Comparison of ENCODE assay signal across 22 cellular contexts in the genomic region with DNA sequence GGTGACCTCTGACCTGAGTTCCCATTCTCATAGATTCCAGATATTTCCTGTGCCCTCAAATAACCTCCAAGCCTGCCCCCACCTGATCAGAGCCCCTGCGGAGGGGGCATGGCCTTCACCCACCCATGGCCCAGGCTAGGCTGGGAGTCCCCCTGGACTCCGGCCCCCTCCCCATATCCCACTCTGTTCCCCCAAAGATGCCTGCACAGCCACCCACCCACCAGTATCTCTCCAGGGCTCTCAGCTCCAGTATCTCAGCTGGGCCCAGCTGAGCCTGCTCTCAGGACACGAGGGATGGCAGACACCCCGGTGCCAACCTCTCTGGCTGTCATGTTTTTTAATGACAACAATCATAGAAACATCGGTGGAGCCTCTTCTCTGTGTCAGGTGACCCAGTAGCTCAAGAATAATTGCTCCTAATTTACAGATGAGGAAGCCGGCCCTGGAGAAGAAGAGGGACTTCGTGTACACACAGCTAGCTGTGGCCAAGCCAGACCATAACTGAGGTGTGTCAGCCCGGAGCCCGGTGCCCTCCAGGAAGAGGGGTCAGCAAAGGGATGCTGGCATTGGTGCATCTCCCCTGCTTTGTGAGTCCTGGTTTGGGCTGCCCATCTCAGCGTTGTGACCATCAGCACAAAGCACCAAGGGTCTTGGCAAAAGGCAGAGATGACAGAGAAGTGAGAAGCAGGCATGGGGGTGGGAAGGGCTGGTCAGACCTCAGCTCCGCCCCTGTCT.
DNase-seq lines count a peak whose midpoint lies in the region; ATAC-seq, FAIRE-seq and TF ChIP-seq lines count a peak whose summit lies in the region.
"Had no signal": no experiment of that assay in that cellular context is flagged by ENCODE, and none has a peak within 500 bp of the region (broad histone marks: within the 10 kb centered on the region; RNA-seq: fewer than 3 reads in every experiment).

No MANE protein-coding gene starts in this region.

- no peaks in the 10 kb centered on the region for H3K23me2 ChIP-seq in H9 (ENCODE audit: insufficient read length, low read depth, low read length, poor library complexity, severe bottlenecking)

- H3K23ac ChIP-seq in IMR-90 (ENCODE audit: low read depth, low read length) (no peak overlapping the region), H9 (ENCODE audit: insufficient read length, low read depth, low read length) (no peak overlapping the region)

- peak overlapping the region; percentile 90 for H2AK5ac ChIP-seq in IMR-90 (ENCODE audit: low read depth, low read length)
- H2AK5ac ChIP-seq in H9 (ENCODE audit: insufficient read length, low read length) = no peak overlapping the region

- H4K8ac ChIP-seq in IMR-90 (ENCODE audit: low read depth in 2 of 2, low read length in 2 of 2) = peak overlapping the region; percentile 5 to 70; a peak in 2 of 4 replicates
- H4K8ac ChIP-seq in H9 (replicated peaks; ENCODE audit: insufficient read length, low read depth, low read length) = no peak overlapping the region

- no peak overlapping the region for H2BK12ac ChIP-seq in H9 (ENCODE audit: insufficient read length, low read depth, low read length)

- H3K79me2 ChIP-seq in astrocyte (ENCODE audit: insufficient read depth, low read length) (no peaks in the 10 kb centered on the region), H9 (ENCODE audit: insufficient read depth, low read length) (no peaks in the 10 kb centered on the region)
- H3K79me2 ChIP-seq: hepatocyte had no signal

- H3K14ac ChIP-seq in IMR-90 (replicated peaks; ENCODE audit: low read depth, low read length) (peak overlapping the region; percentile 10), H9 (ENCODE audit: insufficient read depth, low read length) (no peak overlapping the region)

- H2AFZ ChIP-seq in IMR-90 (replicated peaks; ENCODE audit: low read length, poor library complexity) (peak overlapping the region; percentile 88), astrocyte (ENCODE audit: low read depth, low read length) (peak overlapping the region; percentile 49), H9 (ENCODE audit: low read length) (no peak overlapping the region)
- H2AFZ ChIP-seq: hepatocyte had no signal

- TF ChIP-seq CTCF in IMR-90 (conservative IDR thresholded peaks at IDR 0.05; ENCODE audit: low read depth, low read length) = no peak
- no peak for TF ChIP-seq CTCF in astrocyte (IDR thresholded peaks at IDR 0.05; ENCODE audit: insufficient read depth, low read depth, low read length)
- TF ChIP-seq CTCF in liver (IDR thresholded peaks at IDR 0.05; ENCODE audit: low read depth, low read length, missing input control) = no peak
- no peak for TF ChIP-seq CTCF in suprapubic skin (IDR thresholded peaks at IDR 0.05)
- no peak for TF ChIP-seq CTCF in H9 (conservative IDR thresholded peaks at IDR 0.05)

- H3K36me3 Mint-ChIP-seq in astrocyte (ENCODE audit: low read depth, unreplicated experiment) (no peaks in the 10 kb centered on the region), H9 (ENCODE audit: insufficient read depth in 1 of 3, low read depth in 3 of 3) (no peaks in the 10 kb centered on the region)
- no peaks in the 10 kb centered on the region for H3K36me3 Mint-ChIP-seq in activated T-cell treated with anti-CD3 and anti-CD28 coated beads, Interleukin-2, amount 50 U/mL, for 24 hours (ENCODE audit: low read depth)
- H3K36me3 Mint-ChIP-seq: activated naive CD4-positive, alpha-beta T cell treated with anti-CD3 and anti-CD28 coated beads, Interleukin-2, amount 10 ng/mL, durations not matched to agents 7 days and 5 days; CD4-positive, CD25-positive, alpha-beta regulatory T cell; IgD-negative memory B cell had no signal

- H3K9me3 Mint-ChIP-seq in astrocyte (ENCODE audit: unreplicated experiment) = peaks cover 2% of the 10 kb centered on the region
- no peaks in the 10 kb centered on the region for H3K9me3 Mint-ChIP-seq in H9
- no peaks in the 10 kb centered on the region for H3K9me3 Mint-ChIP-seq in activated T-cell treated with anti-CD3 and anti-CD28 coated beads, Interleukin-2, amount 50 U/mL, for 24 hours
- H3K9me3 Mint-ChIP-seq: activated naive CD4-positive, alpha-beta T cell treated with anti-CD3 and anti-CD28 coated beads, Interleukin-2, amount 10 ng/mL, durations not matched to agents 7 days and 5 days; CD4-positive, CD25-positive, alpha-beta regulatory T cell; IgD-negative memory B cell had no signal

- H3K79me1 ChIP-seq in IMR-90 (ENCODE audit: low read depth in 1 of 2, low read length in 2 of 2) (no peaks in the 10 kb centered on the region), H9 (ENCODE audit: insufficient read depth, low read depth, low read length, poor library complexity, severe bottlenecking) (no peaks in the 10 kb centered on the region)

- H3K4me1 Mint-ChIP-seq in astrocyte (ENCODE audit: low read depth, unreplicated experiment) (peaks cover 40% of the 10 kb centered on the region), H9 (peaks cover 19 to 40% of the 10 kb centered on the region in 2 experiments)
- no peaks in the 10 kb centered on the region for H3K4me1 Mint-ChIP-seq in activated T-cell treated with anti-CD3 and anti-CD28 coated beads, Interleukin-2, amount 50 U/mL, for 24 hours (ENCODE audit: low read depth)
- H3K4me1 Mint-ChIP-seq: activated naive CD4-positive, alpha-beta T cell treated with anti-CD3 and anti-CD28 coated beads, Interleukin-2, amount 10 ng/mL, durations not matched to agents 7 days and 5 days; CD4-positive, CD25-positive, alpha-beta regulatory T cell; IgD-negative memory B cell had no signal

- in situ Hi-C loops in IMR-90 (cut with MboI; ENCODE audit: low sequenced_read_pairs) = no loop called here

- POLR2A ChIA-PET in IMR-90 (lab: Charles Lee; ENCODE audit: unreplicated experiment) = no interaction called here

- dilution Hi-C loops in IMR-90 (cut with HindIII; ENCODE audit: low sequenced_read_pairs, unreplicated experiment) = no loop called here

- CTCF ChIA-PET in IMR-90 (lab: Yijun Ruan, JAX) = no interaction called here

- H2BK120ac ChIP-seq in IMR-90 (ENCODE audit: low read depth, low read length) (peak overlapping the region; percentile 79; the same call in 1 of the 2 replicates), H9 (ENCODE audit: low read depth, low read length, poor library complexity, severe bottlenecking) (no peak overlapping the region)

- H2BK20ac ChIP-seq in IMR-90 (ENCODE audit: low read depth, low read length) (peak overlapping the region; percentile 51), H9 (ENCODE audit: low read depth, low read length, poor library complexity, severe bottlenecking) (no peak overlapping the region)

- H3K27ac Mint-ChIP-seq in astrocyte (ENCODE audit: unreplicated experiment) (no peak overlapping the region), H9 (no peak overlapping the region)
- H3K27ac Mint-ChIP-seq in activated T-cell treated with anti-CD3 and anti-CD28 coated beads, Interleukin-2, amount 50 U/mL, for 24 hours = no peak overlapping the region
- H3K27ac Mint-ChIP-seq: activated naive CD4-positive, alpha-beta T cell treated with anti-CD3 and anti-CD28 coated beads, Interleukin-2, amount 10 ng/mL, durations not matched to agents 7 days and 5 days; CD4-positive, CD25-positive, alpha-beta regulatory T cell; IgD-negative memory B cell had no signal

- peak overlapping the region; percentile 91 for H2AK9ac ChIP-seq in IMR-90 (replicated peaks; ENCODE audit: low read depth, low read length, poor library complexity)

- H3K9me3 ChIP-seq in IMR-90 (ENCODE audit: control insufficient read depth, insufficient read depth, low read length) (no peaks in the 10 kb centered on the region), astrocyte (ENCODE audit: insufficient read depth, low read depth, low read length) (no peaks in the 10 kb centered on the region), liver (ENCODE audit: control insufficient read depth in 4 of 4, low read length in 3 of 4) (no peaks in the 10 kb centered on the region), suprapubic skin (no peaks in the 10 kb centered on the region), H9 (ENCODE audit: control insufficient read depth, low read depth, low read length) (no peaks in the 10 kb centered on the region)
- H3K9me3 ChIP-seq in effector memory CD4-positive, alpha-beta T cell (ENCODE audit: control insufficient read depth, low read length) = no peaks in the 10 kb centered on the region
- H3K9me3 ChIP-seq: esophagus muscularis mucosa, gastroesophageal sphincter, Peyer's patch, SJCRH30, upper lobe of left lung had no signal

- no peak overlapping the region for H3K9ac ChIP-seq in IMR-90 (ENCODE audit: low read depth, low read length)
- no peak overlapping the region for H3K9ac ChIP-seq in astrocyte (ENCODE audit: low read length)
- H3K9ac ChIP-seq in liver (ENCODE audit: low read depth in 1 of 2, low read length in 2 of 2) = no peak overlapping the region
- no peak overlapping the region for H3K9ac ChIP-seq in H9 (ENCODE audit: extremely low read depth, insufficient read length, low read length)

- no peak for TF ChIP-seq RAD21 in IMR-90 (IDR thresholded peaks at IDR 0.05; ENCODE audit: low read length)
- no peak for TF ChIP-seq RAD21 in liver (IDR thresholded peaks at IDR 0.05)

- peak overlapping the region; percentile 44 for H4K91ac ChIP-seq in IMR-90 (ENCODE audit: insufficient read depth, low read depth, low read length)
- no peak overlapping the region for H4K91ac ChIP-seq in H9 (ENCODE audit: insufficient read length, low read depth, low read length)

- H3K18ac ChIP-seq in IMR-90 (ENCODE audit: low read depth, low read length) (0 out of 2 replicates have a peak overlapping the region, but pooled peaks have one; percentile 22), H9 (ENCODE audit: insufficient read length, low read depth, low read length) (no peak overlapping the region)

- H3K4ac ChIP-seq in IMR-90 (ENCODE audit: low read depth, low read length) = peak overlapping the region; percentile 81
- H3K4ac ChIP-seq in H9 (ENCODE audit: low read depth, low read length) = no peak overlapping the region

- H3K4me3 Mint-ChIP-seq in astrocyte (ENCODE audit: unreplicated experiment) (no peak overlapping the region), H9 (no peak overlapping the region)
- no peak overlapping the region for H3K4me3 Mint-ChIP-seq in activated T-cell treated with anti-CD3 and anti-CD28 coated beads, Interleukin-2, amount 50 U/mL, for 24 hours
- H3K4me3 Mint-ChIP-seq: activated naive CD4-positive, alpha-beta T cell treated with anti-CD3 and anti-CD28 coated beads, Interleukin-2, amount 10 ng/mL, durations not matched to agents 7 days and 5 days; CD4-positive, CD25-positive, alpha-beta regulatory T cell; IgD-negative memory B cell had no signal

- H3K4me2 ChIP-seq in IMR-90 (ENCODE audit: low read depth, low read length) = no peak overlapping the region
- no peak overlapping the region for H3K4me2 ChIP-seq in astrocyte (ENCODE audit: low read length)
- H3K4me2 ChIP-seq in H9 (ENCODE audit: insufficient read depth, insufficient read length, low read length) = no peak overlapping the region
- H3K4me2 ChIP-seq: hepatocyte had no signal

- H3K4me1 ChIP-seq in IMR-90 (ENCODE audit: control insufficient read depth, insufficient read depth, low read length) (peaks cover 9% of the 10 kb centered on the region), astrocyte (ENCODE audit: insufficient read depth, low read length) (peaks cover 30% of the 10 kb centered on the region), liver (ENCODE audit: control insufficient read depth in 4 of 4, insufficient read depth in 4 of 4, low read length in 3 of 4) (peaks cover 0 to 16% (median 12%) of the 10 kb centered on the region in 4 donors), suprapubic skin (peaks cover 48% of the 10 kb centered on the region), H9 (ENCODE audit: insufficient read depth, low read length) (no peaks in the 10 kb centered on the region)
- no peaks in the 10 kb centered on the region for H3K4me1 ChIP-seq in effector memory CD4-positive, alpha-beta T cell (ENCODE audit: control insufficient read depth, insufficient read depth, low read length, poor library complexity, severe bottlenecking)
- H3K4me1 ChIP-seq: Peyer's patch had no signal

- peaks cover 19% of the 10 kb centered on the region for H3K9me1 ChIP-seq in IMR-90 (ENCODE audit: insufficient read depth, low read length)

- H3T11ph ChIP-seq in H9 (ENCODE audit: low read length) = no peak overlapping the region

- H3K36me3 ChIP-seq in IMR-90 (ENCODE audit: control insufficient read depth, insufficient read depth, low read length) (no peaks in the 10 kb centered on the region), astrocyte (ENCODE audit: insufficient read depth, low read length) (no peaks in the 10 kb centered on the region), liver (ENCODE audit: control insufficient read depth in 4 of 4, insufficient read depth in 3 of 4, low read depth in 1 of 4, low read length in 3 of 4) (no peaks in the 10 kb centered on the region), suprapubic skin (no peaks in the 10 kb centered on the region)
- H3K36me3 ChIP-seq in effector memory CD4-positive, alpha-beta T cell (ENCODE audit: control insufficient read depth, insufficient read depth, low read length) = no peaks in the 10 kb centered on the region
- H3K36me3 ChIP-seq: esophagus muscularis mucosa, gastroesophageal sphincter, Peyer's patch, SJCRH30, upper lobe of left lung had no signal

- no peak overlapping the region for H3K27ac ChIP-seq in IMR-90 (ENCODE audit: insufficient read depth, low read length)
- no peak overlapping the region for H3K27ac ChIP-seq in astrocyte (ENCODE audit: low read depth, low read length)
- peak overlapping the region; percentile 34 to 83 for H3K27ac ChIP-seq in liver (ENCODE audit: low read depth in 1 of 2, low read length in 2 of 2)
- H3K27ac ChIP-seq in suprapubic skin = peak overlapping the region; percentile 66
- no peak overlapping the region for H3K27ac ChIP-seq in H9 (ENCODE audit: insufficient read length, low read depth, low read length)
- no peak overlapping the region for H3K27ac ChIP-seq in effector memory CD4-positive, alpha-beta T cell (ENCODE audit: insufficient read depth, low read length, poor library complexity, severe bottlenecking)
- H3K27ac ChIP-seq: esophagus muscularis mucosa, hepatocyte, Peyer's patch, upper lobe of left lung had no signal

- WGBS in IMR-90 (ENCODE audit: extremely low coverage in 2 of 2, insufficient read length in 1 of 2), 2 experiments = 72% methylated on average over 7 of the region's 11 CpGs; no CpG with 5 or more reads in 1 of the 2 experiments
- WGBS in liver = 93% methylated on average over 11 of the region's 11 CpGs
- 90% methylated on average over 11 of the region's 11 CpGs for WGBS in suprapubic skin
- no CpG with 5 or more reads among the region's 11 CpGs for WGBS in H9 (ENCODE audit: extremely low coverage, insufficient read length, low lambda C conversion rate)

- no peaks in the 10 kb centered on the region for H3K27me3 ChIP-seq in IMR-90 (ENCODE audit: control insufficient read depth, insufficient read depth, low read length)
- no peaks in the 10 kb centered on the region for H3K27me3 ChIP-seq in astrocyte (ENCODE audit: insufficient read depth, low read length)
- H3K27me3 ChIP-seq in liver (ENCODE audit: control insufficient read depth in 4 of 4, insufficient read depth in 4 of 4, low read length in 3 of 4) = no peaks in the 10 kb centered on the region
- H3K27me3 ChIP-seq in suprapubic skin = no peaks in the 10 kb centered on the region
- no peaks in the 10 kb centered on the region for H3K27me3 ChIP-seq in H9 (ENCODE audit: insufficient read depth, low read length)
- H3K27me3 ChIP-seq in effector memory CD4-positive, alpha-beta T cell (replicated peaks; ENCODE audit: control insufficient read depth, insufficient read depth, low read length, poor library complexity, severe bottlenecking) = no peaks in the 10 kb centered on the region
- H3K27me3 ChIP-seq: esophagus muscularis mucosa, gastroesophageal sphincter, hepatocyte, Peyer's patch, SJCRH30, upper lobe of left lung had no signal

- H3K27me3 Mint-ChIP-seq in astrocyte (ENCODE audit: low read depth, unreplicated experiment) (peaks cover 2% of the 10 kb centered on the region), H9 (ENCODE audit: low read depth) (peaks cover 3% of the 10 kb centered on the region)
- peaks cover 7% of the 10 kb centered on the region for H3K27me3 Mint-ChIP-seq in activated T-cell treated with anti-CD3 and anti-CD28 coated beads, Interleukin-2, amount 50 U/mL, for 24 hours
- H3K27me3 Mint-ChIP-seq: IgD-negative memory B cell had no signal

- H4K5ac ChIP-seq in IMR-90 (ENCODE audit: low read depth, low read length) = 0 out of 2 replicates have a peak overlapping the region, but pooled peaks have one; percentile 11
- no peak overlapping the region for H4K5ac ChIP-seq in H9 (ENCODE audit: insufficient read length, low read depth, low read length)

- TF ChIP-seq POLR2A in IMR-90 (IDR thresholded peaks at IDR 0.05; ENCODE audit: low read depth, low read length) (no peak), suprapubic skin (IDR thresholded peaks at IDR 0.05) (no peak)

- BruUV-seq in IMR-90 (replicated peaks; lab: Mats Ljungman, UMichigan) = no TSS peak

- no peak for FAIRE-seq in astrocyte (lab: Jason Lieb, UNC)
- FAIRE-seq: GM12878 had no signal

- no peak for DNase-seq in IMR-90
- no peak for DNase-seq in astrocyte (ENCODE audit: low read depth)
- DNase-seq in suprapubic skin (ENCODE audit: low spot score in 2 of 2) = peak in 1 of 2 donors; percentile 62
- no peak for DNase-seq in H9
- DNase-seq in activated T-cell treated with anti-CD3 and anti-CD28 coated beads, Interleukin-2, amount 50 U/mL, for 24 hours = no peak
- no peak for DNase-seq in effector memory CD4-positive, alpha-beta T cell
- DNase-seq: activated CD4-positive, alpha-beta T cell treated with anti-CD3 and anti-CD28 coated beads, Interleukin-2, amount 50 U/mL, for 4 hours; activated naive CD4-positive, alpha-beta T cell treated with anti-CD3 and anti-CD28 coated beads, Interleukin-2, amount 10 ng/mL, durations not matched to agents 7 days and 5 days; CD4-positive, CD25-positive, alpha-beta regulatory T cell; effector CD8-positive, alpha-beta T cell; NCI-H1092; NCI-H526; T-helper 1 cell had no signal

- no peaks in the 10 kb centered on the region; the same call in 1 of the 2 replicates for H4K20me1 ChIP-seq in IMR-90 (ENCODE audit: insufficient read depth, low read length)
- no peaks in the 10 kb centered on the region for H4K20me1 ChIP-seq in astrocyte (ENCODE audit: insufficient read depth, low read length)
- H4K20me1 ChIP-seq in H9 (ENCODE audit: control insufficient read depth, insufficient read depth, insufficient read length) = no peaks in the 10 kb centered on the region

- H2BK5ac ChIP-seq in IMR-90 (ENCODE audit: low read depth, low read length, poor library complexity, severe bottlenecking) = peak overlapping the region; percentile 63
- no peak overlapping the region for H2BK5ac ChIP-seq in H9 (ENCODE audit: insufficient read length, low read length)

- H3K4me3 ChIP-seq in IMR-90 (ENCODE audit: insufficient read depth, low read depth, low read length) (no peak overlapping the region), astrocyte (ENCODE audit: insufficient read depth, low read depth, low read length) (no peak overlapping the region), liver (ENCODE audit: low read depth in 1 of 3, low read length in 3 of 3) (no peak overlapping the region), suprapubic skin (no peak overlapping the region)
- H3K4me3 ChIP-seq in effector memory CD4-positive, alpha-beta T cell (ENCODE audit: insufficient read depth, low read depth, low read length, poor library complexity, severe bottlenecking) = no peak overlapping the region
- H3K4me3 ChIP-seq: esophagus muscularis mucosa, gastroesophageal sphincter, GM12878, hepatocyte, Peyer's patch, upper lobe of left lung had no signal

- H2BK15ac ChIP-seq in IMR-90 (ENCODE audit: low read depth, low read length) = peak overlapping the region; percentile 72; the same call in 1 of the 3 replicates
- no peak overlapping the region for H2BK15ac ChIP-seq in H9 (ENCODE audit: low read depth, low read length)

- no peak for ATAC-seq in IMR-90 (ENCODE audit: low read depth)
- ATAC-seq: GM12878 had no signal

- no peak overlapping the region for H3K56ac ChIP-seq in IMR-90 (ENCODE audit: extremely low read depth, insufficient read depth, low read length)
- H3K56ac ChIP-seq in H9 (ENCODE audit: insufficient read length, low read depth, low read length) = no peak overlapping the region

- TF ChIP-seq EP300 in suprapubic skin (IDR thresholded peaks at IDR 0.05) = no peak

- intact Hi-C loops in IMR-90 (cut with micrococcal nuclease) = no loop called here

Comparison
In these comparisons a context has a peak if more than half of its experiments do, and no peak if none do; other contexts are left out.
1. H3K27ac ChIP-seq: peak in liver (2 of 2) and suprapubic skin (single experiment); none in IMR-90 (single experiment), astrocyte (single experiment), H9 (single experiment) and effector memory CD4-positive, alpha-beta T cell (single experiment).